Comparison of ENCODE assay signal across 11 cellular contexts in the genomic region with DNA sequence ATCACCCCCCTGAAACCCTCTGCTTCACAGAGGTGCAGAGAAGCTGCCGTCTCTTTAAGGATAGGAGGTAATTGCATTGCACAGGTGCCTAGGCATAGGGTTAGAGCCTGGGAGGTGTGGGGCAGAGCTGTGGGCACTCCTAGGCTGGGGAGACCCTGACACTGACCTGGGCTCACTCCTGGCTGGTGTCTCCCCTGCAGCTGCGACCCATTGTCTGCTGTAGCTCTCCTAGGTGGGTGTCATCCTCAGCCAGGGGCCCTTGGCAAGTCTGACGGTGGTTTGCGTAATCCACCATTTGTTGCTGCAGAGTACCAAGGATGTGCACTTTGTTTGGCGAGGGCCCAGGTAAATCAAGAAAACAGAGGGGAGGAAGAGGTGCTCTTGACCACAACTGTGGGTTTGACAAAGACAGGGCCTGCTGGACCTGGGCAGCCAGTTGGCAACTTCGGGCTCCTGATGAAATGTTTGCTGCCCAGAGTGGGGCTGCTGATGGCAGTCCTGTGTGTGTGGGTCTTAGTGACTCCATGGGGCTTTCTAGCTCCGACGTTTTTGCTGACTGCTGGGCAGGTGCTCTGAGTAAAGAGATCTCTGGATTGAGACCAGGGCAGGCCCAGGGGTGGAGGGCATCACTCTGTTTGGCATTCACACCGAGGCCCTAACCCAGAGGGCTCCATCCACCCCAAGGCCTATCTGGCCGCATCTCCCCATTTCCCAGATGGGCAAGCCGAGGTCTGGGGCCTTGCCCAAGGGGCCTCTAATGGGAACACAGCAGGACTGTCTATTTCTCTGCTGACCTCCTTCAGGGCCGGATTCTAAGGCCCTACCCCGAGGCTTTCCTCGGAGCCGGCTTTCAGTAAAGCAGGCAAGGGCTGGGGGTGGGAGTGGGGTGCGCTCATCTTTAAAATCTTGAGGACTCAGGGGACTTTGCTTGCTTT.
"Had no signal": no experiment of that assay in that cellular context is flagged by ENCODE, and none has a peak within 500 bp of the region (broad histone marks: within the 10 kb centered on the region; RNA-seq: fewer than 3 reads in every experiment).

No MANE protein-coding gene starts in this region.

- H3K4me3 ChIP-seq: lower lobe of right lung, right lobe of liver, testis had no signal

- H3K36me3 ChIP-seq: lower lobe of right lung, right lobe of liver had no signal

- H3K4me1 ChIP-seq: lower lobe of right lung had no signal

- H3K27me3 ChIP-seq: right lobe of liver, testis had no signal

- H3K27ac ChIP-seq: lower lobe of right lung, right lobe of liver, testis had no signal

- DNase-seq: activated CD4-positive, alpha-beta memory T cell treated with anti-CD3 and anti-CD28 coated beads for 36 hours; activated gamma-delta T cell treated with Interleukin-2 at 50 U/mL for 16 hours; activated T-cell treated with anti-CD3 and anti-CD28 coated beads, Interleukin-2, amount 50 U/mL, for 4 hours; effector CD4-positive, alpha-beta T cell; left cardiac atrium; lower lobe of right lung; naive thymus-derived CD4-positive, alpha-beta T cell; stimulated activated CD8-positive, alpha-beta memory T cell treated with anti-CD3 and anti-CD28 coated beads, Interleukin-4, amount 100 ng/mL, for 48 hours; stimulated activated naive CD8-positive, alpha-beta T cell treated with anti-CD3 and anti-CD28 coated beads, Interleukin-15, Interleukin-2, amounts not matched to agents 100 U/mL and 50 U/mL, for 24 hours; testis had no signal

- H3K9me3 ChIP-seq: lower lobe of right lung, right lobe of liver, testis had no signal
